ENCODE assay signal across 1 cellular context in genomic region chr4:113125418-113125817, GRCh38.
TF ChIP-seq lines count a peak whose summit lies in the region.

No MANE protein-coding gene starts in this region.

TF ChIP-seq in HEK293, 187 proteins besides CTCF, POLR2A, EP300 and RAD21 (continued from another document):
- TF ChIP-seq REST (tag by site-specific recombination; IDR thresholded peaks at IDR 0.05) (no peak), ZBTB17 (tag by site-specific recombination; IDR thresholded peaks at IDR 0.05) (0 out of 2 replicates have a peak, but pooled peaks have one; percentile 10), ZNF366 (tag by site-specific recombination; conservative IDR thresholded peaks at IDR 0.05) (peak; percentile 69), ZNF843 (tag by site-specific recombination; IDR thresholded peaks at IDR 0.05) (peak; percentile 55; the same call in 1 of the 2 replicates), ZNF513 (tag by site-specific recombination; IDR thresholded peaks at IDR 0.05) (no peak), ZNF121 (tag by site-specific recombination; IDR thresholded peaks at IDR 0.05) (no peak), KLF16 (tag by site-specific recombination; IDR thresholded peaks at IDR 0.05) (no peak), ZNF302 (tag by site-specific recombination; IDR thresholded peaks at IDR 0.05; ENCODE audit: low read depth) (no peak), ZNF610 (tag by site-specific recombination; IDR thresholded peaks at IDR 0.05; ENCODE audit: borderline replicate concordance) (no peak), ZEB2 (tag by site-specific recombination; IDR thresholded peaks at IDR 0.05) (0 out of 2 replicates have a peak, but pooled peaks have one; percentile 28), PRDM6 (tag by site-specific recombination; IDR thresholded peaks at IDR 0.05) (peak; percentile 63), ZNF488 (tag by site-specific recombination; IDR thresholded peaks at IDR 0.05) (no peak), ZXDB (tag by site-specific recombination; IDR thresholded peaks at IDR 0.05) (0 out of 2 replicates have a peak, but pooled peaks have one; percentile 47), GLI4 (tag by site-specific recombination; IDR thresholded peaks at IDR 0.05) (no peak), SCRT2 (tag by site-specific recombination; IDR thresholded peaks at IDR 0.05) (no peak), WT1 (tag by site-specific recombination; IDR thresholded peaks at IDR 0.05) (no peak), ZNF596 (tag by site-specific recombination; IDR thresholded peaks at IDR 0.05) (no peak), YY2 (tag by site-specific recombination; IDR thresholded peaks at IDR 0.05) (no peak), ZNF157 (tag by site-specific recombination; IDR thresholded peaks at IDR 0.05) (no peak)
- TF ChIP-seq, protein P1, sequence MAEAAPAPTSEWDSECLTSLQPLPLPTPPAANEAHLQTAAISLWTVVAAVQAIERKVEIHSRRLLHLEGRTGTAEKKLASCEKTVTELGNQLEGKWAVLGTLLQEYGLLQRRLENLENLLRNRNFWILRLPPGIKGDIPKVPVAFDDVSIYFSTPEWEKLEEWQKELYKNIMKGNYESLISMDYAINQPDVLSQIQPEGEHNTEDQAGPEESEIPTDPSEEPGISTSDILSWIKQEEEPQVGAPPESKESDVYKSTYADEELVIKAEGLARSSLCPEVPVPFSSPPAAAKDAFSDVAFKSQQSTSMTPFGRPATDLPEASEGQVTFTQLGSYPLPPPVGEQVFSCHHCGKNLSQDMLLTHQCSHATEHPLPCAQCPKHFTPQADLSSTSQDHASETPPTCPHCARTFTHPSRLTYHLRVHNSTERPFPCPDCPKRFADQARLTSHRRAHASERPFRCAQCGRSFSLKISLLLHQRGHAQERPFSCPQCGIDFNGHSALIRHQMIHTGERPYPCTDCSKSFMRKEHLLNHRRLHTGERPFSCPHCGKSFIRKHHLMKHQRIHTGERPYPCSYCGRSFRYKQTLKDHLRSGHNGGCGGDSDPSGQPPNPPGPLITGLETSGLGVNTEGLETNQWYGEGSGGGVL (tag by site-specific recombination; IDR thresholded peaks at IDR 0.05) = no peak
- TF ChIP-seq, protein P2, sequence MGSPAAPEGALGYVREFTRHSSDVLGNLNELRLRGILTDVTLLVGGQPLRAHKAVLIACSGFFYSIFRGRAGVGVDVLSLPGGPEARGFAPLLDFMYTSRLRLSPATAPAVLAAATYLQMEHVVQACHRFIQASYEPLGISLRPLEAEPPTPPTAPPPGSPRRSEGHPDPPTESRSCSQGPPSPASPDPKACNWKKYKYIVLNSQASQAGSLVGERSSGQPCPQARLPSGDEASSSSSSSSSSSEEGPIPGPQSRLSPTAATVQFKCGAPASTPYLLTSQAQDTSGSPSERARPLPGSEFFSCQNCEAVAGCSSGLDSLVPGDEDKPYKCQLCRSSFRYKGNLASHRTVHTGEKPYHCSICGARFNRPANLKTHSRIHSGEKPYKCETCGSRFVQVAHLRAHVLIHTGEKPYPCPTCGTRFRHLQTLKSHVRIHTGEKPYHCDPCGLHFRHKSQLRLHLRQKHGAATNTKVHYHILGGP (tag by site-specific recombination; IDR thresholded peaks at IDR 0.05) = peak; percentile 79
- TF ChIP-seq, protein P3, sequence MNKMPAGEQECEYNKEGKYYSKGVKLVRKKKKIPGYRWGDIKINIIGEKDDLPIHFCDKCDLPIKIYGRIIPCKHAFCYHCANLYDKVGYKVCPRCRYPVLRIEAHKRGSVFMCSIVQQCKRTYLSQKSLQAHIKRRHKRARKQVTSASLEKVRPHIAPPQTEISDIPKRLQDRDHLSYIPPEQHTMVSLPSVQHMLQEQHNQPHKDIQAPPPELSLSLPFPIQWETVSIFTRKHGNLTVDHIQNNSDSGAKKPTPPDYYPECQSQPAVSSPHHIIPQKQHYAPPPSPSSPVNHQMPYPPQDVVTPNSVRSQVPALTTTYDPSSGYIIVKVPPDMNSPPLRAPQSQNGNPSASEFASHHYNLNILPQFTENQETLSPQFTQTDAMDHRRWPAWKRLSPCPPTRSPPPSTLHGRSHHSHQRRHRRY (tag by site-specific recombination; IDR thresholded peaks at IDR 0.05) = no peak
